12 cellular contexts compared by ENCODE assay signal in genomic region chr6:98764378-98764911, GRCh38.
A peak's percentile ranks its signal among the peaks of the same experiment; 100 is the strongest.
DNase-seq lines count a peak whose midpoint lies in the region; ATAC-seq, FAIRE-seq and TF ChIP-seq lines count a peak whose summit lies in the region.
"Had no signal": no experiment of that assay in that cellular context is flagged by ENCODE, and none has a peak within 500 bp of the region (broad histone marks: within the 10 kb centered on the region; RNA-seq: fewer than 3 reads in every experiment).

No MANE protein-coding gene starts in this region.

- POLR2A ChIA-PET in activated naive CD8-positive, alpha-beta T cell treated with anti-CD3 and anti-CD28 coated beads, Interleukin-2, amount 10 ng/mL, durations not matched to agents 7 days and 5 days (lab: Charles Lee): no interaction called here

- DNase-seq in activated naive CD8-positive, alpha-beta T cell treated with anti-CD3 and anti-CD28 coated beads, Interleukin-2, amount 10 ng/mL, durations not matched to agents 7 days and 5 days: no peak
- DNase-seq in activated naive CD8-positive, alpha-beta T cell treated with anti-CD3 and anti-CD28 coated beads for 36 hours: no peak
- DNase-seq in astrocyte (ENCODE audit: low read depth): peak; percentile 22
- DNase-seq in memory B cell (ENCODE audit: low spot score in 2 of 2): no peak
- DNase-seq in type B pancreatic cell (ENCODE audit: extremely low spot score, unreplicated experiment): no peak
- DNase-seq in KBM-7: no peak
- DNase-seq in NCI-H82 (lab: John Stamatoyannopoulos, UW): no peak
- DNase-seq: activated T-cell treated with anti-CD3 and anti-CD28 coated beads, Interleukin-2, amount 50 U/mL, for 1 hour; NCI-H2081 treated with DMSO at 0.1 percent for 48 hours; stimulated activated naive CD4-positive, alpha-beta T cell treated with Interleukin-2 at 50 U/mL for 16 hours had no signal

- H3K9me3 ChIP-seq in astrocyte (ENCODE audit: insufficient read depth, low read depth, low read length): no peaks in the 10 kb centered on the region

- H3K9me3 Mint-ChIP-seq in activated naive CD8-positive, alpha-beta T cell treated with anti-CD3 and anti-CD28 coated beads, Interleukin-2, amount 10 ng/mL, durations not matched to agents 7 days and 5 days: no peaks in the 10 kb centered on the region
- H3K9me3 Mint-ChIP-seq in activated naive CD8-positive, alpha-beta T cell treated with anti-CD3 and anti-CD28 coated beads for 36 hours: peaks cover 4% of the 10 kb centered on the region
- H3K9me3 Mint-ChIP-seq in astrocyte (ENCODE audit: unreplicated experiment) (peaks cover 4% of the 10 kb centered on the region), memory B cell (peaks cover 5% of the 10 kb centered on the region), type B pancreatic cell (peaks cover 6% of the 10 kb centered on the region)

- peaks cover 9% of the 10 kb centered on the region for H3K27me3 Mint-ChIP-seq in activated naive CD8-positive, alpha-beta T cell treated with anti-CD3 and anti-CD28 coated beads, Interleukin-2, amount 10 ng/mL, durations not matched to agents 7 days and 5 days
- peaks cover 40% of the 10 kb centered on the region for H3K27me3 Mint-ChIP-seq in activated naive CD8-positive, alpha-beta T cell treated with anti-CD3 and anti-CD28 coated beads for 36 hours
- no peaks in the 10 kb centered on the region for H3K27me3 Mint-ChIP-seq in astrocyte (ENCODE audit: low read depth, unreplicated experiment)
- H3K27me3 Mint-ChIP-seq in memory B cell: peaks cover 8% of the 10 kb centered on the region
- peaks cover 3% of the 10 kb centered on the region for H3K27me3 Mint-ChIP-seq in type B pancreatic cell

- no peaks in the 10 kb centered on the region for H3K79me2 ChIP-seq in astrocyte (ENCODE audit: insufficient read depth, low read length)

- no peaks in the 10 kb centered on the region for H4K20me1 ChIP-seq in astrocyte (ENCODE audit: insufficient read depth, low read length)

- peak overlapping the region; percentile 27 for H3K4me3 ChIP-seq in astrocyte (ENCODE audit: insufficient read depth, low read depth, low read length)
- H3K4me3 ChIP-seq: SK-N-MC had no signal

- H3K9ac ChIP-seq in astrocyte (ENCODE audit: low read length): peak overlapping the region; percentile 23

- no peak for ATAC-seq in activated naive CD8-positive, alpha-beta T cell treated with anti-CD3 and anti-CD28 coated beads, Interleukin-2, amount 10 ng/mL, durations not matched to agents 7 days and 5 days (ENCODE audit: low read depth)
- ATAC-seq in memory B cell (ENCODE audit: low read depth) (no peak), GM21825 (IDR thresholded peaks at IDR 0.05; ENCODE audit: unreplicated experiment) (no peak)

- H3K4me2 ChIP-seq in astrocyte (ENCODE audit: low read length): peak overlapping the region; percentile 78

- no peak overlapping the region for H3K27ac Mint-ChIP-seq in activated naive CD8-positive, alpha-beta T cell treated with anti-CD3 and anti-CD28 coated beads, Interleukin-2, amount 10 ng/mL, durations not matched to agents 7 days and 5 days
- H3K27ac Mint-ChIP-seq in activated naive CD8-positive, alpha-beta T cell treated with anti-CD3 and anti-CD28 coated beads for 36 hours: no peak overlapping the region
- H3K27ac Mint-ChIP-seq in astrocyte (ENCODE audit: unreplicated experiment) (peak overlapping the region; percentile 2), memory B cell (no peak overlapping the region), type B pancreatic cell (no peak overlapping the region)

- in situ Hi-C loops in KBM-7 (cut with MboI; ENCODE audit: low pct_unique_long_range_greater_than_20kb, low sequenced_read_pairs): no loop called here

- no peaks in the 10 kb centered on the region for H3K27me3 ChIP-seq in astrocyte (ENCODE audit: insufficient read depth, low read length)

- no peaks in the 10 kb centered on the region for H3K4me1 ChIP-seq in astrocyte (ENCODE audit: insufficient read depth, low read length)

- peak overlapping the region; percentile 61 for H2AFZ ChIP-seq in astrocyte (ENCODE audit: low read depth, low read length)

- H3K36me3 ChIP-seq in astrocyte (ENCODE audit: insufficient read depth, low read length): no peaks in the 10 kb centered on the region

- no peak for FAIRE-seq in astrocyte (lab: Jason Lieb, UNC)

- H3K36me3 Mint-ChIP-seq in activated naive CD8-positive, alpha-beta T cell treated with anti-CD3 and anti-CD28 coated beads, Interleukin-2, amount 10 ng/mL, durations not matched to agents 7 days and 5 days: no peaks in the 10 kb centered on the region
- H3K36me3 Mint-ChIP-seq in activated naive CD8-positive, alpha-beta T cell treated with anti-CD3 and anti-CD28 coated beads for 36 hours: no peaks in the 10 kb centered on the region
- no peaks in the 10 kb centered on the region for H3K36me3 Mint-ChIP-seq in astrocyte (ENCODE audit: low read depth, unreplicated experiment)
- peaks cover 2% of the 10 kb centered on the region for H3K36me3 Mint-ChIP-seq in memory B cell
- H3K36me3 Mint-ChIP-seq in type B pancreatic cell: no peaks in the 10 kb centered on the region

- H3K4me1 Mint-ChIP-seq in activated naive CD8-positive, alpha-beta T cell treated with anti-CD3 and anti-CD28 coated beads, Interleukin-2, amount 10 ng/mL, durations not matched to agents 7 days and 5 days: no peaks in the 10 kb centered on the region
- H3K4me1 Mint-ChIP-seq in activated naive CD8-positive, alpha-beta T cell treated with anti-CD3 and anti-CD28 coated beads for 36 hours: peaks cover 3% of the 10 kb centered on the region
- H3K4me1 Mint-ChIP-seq in astrocyte (ENCODE audit: low read depth, unreplicated experiment) (no peaks in the 10 kb centered on the region), memory B cell (peaks cover 3% of the 10 kb centered on the region), type B pancreatic cell (ENCODE audit: unreplicated experiment) (no peaks in the 10 kb centered on the region)

- peak overlapping the region; percentile 63 for H3K4me3 Mint-ChIP-seq in activated naive CD8-positive, alpha-beta T cell treated with anti-CD3 and anti-CD28 coated beads, Interleukin-2, amount 10 ng/mL, durations not matched to agents 7 days and 5 days
- no peak overlapping the region for H3K4me3 Mint-ChIP-seq in activated naive CD8-positive, alpha-beta T cell treated with anti-CD3 and anti-CD28 coated beads for 36 hours
- no peak overlapping the region for H3K4me3 Mint-ChIP-seq in astrocyte (ENCODE audit: unreplicated experiment)
- H3K4me3 Mint-ChIP-seq in memory B cell: peak overlapping the region; percentile 71
- no peak overlapping the region for H3K4me3 Mint-ChIP-seq in type B pancreatic cell

- TF ChIP-seq CTCF in astrocyte (IDR thresholded peaks at IDR 0.05; ENCODE audit: insufficient read depth, low read depth, low read length) (no peak), type B pancreatic cell (conservative IDR thresholded peaks at IDR 0.05) (no peak)

- H3K27ac ChIP-seq in astrocyte (ENCODE audit: low read depth, low read length): no peak overlapping the region
- H3K27ac ChIP-seq: SK-N-MC had no signal

Comparison
In these comparisons a context has a peak if more than half of its experiments do, and no peak if none do; other contexts are left out.
1. H3K4me3 Mint-ChIP-seq: peak in activated naive CD8-positive, alpha-beta T cell treated with anti-CD3 and anti-CD28 coated beads, Interleukin-2, amount 10 ng/mL, durations not matched to agents 7 days and 5 days (single experiment) and memory B cell (single experiment); none in activated naive CD8-positive, alpha-beta T cell treated with anti-CD3 and anti-CD28 coated beads for 36 hours (single experiment), astrocyte (single experiment) and type B pancreatic cell (single experiment).